Comparison of ENCODE assay signal across 8 cellular contexts in the genomic region with DNA sequence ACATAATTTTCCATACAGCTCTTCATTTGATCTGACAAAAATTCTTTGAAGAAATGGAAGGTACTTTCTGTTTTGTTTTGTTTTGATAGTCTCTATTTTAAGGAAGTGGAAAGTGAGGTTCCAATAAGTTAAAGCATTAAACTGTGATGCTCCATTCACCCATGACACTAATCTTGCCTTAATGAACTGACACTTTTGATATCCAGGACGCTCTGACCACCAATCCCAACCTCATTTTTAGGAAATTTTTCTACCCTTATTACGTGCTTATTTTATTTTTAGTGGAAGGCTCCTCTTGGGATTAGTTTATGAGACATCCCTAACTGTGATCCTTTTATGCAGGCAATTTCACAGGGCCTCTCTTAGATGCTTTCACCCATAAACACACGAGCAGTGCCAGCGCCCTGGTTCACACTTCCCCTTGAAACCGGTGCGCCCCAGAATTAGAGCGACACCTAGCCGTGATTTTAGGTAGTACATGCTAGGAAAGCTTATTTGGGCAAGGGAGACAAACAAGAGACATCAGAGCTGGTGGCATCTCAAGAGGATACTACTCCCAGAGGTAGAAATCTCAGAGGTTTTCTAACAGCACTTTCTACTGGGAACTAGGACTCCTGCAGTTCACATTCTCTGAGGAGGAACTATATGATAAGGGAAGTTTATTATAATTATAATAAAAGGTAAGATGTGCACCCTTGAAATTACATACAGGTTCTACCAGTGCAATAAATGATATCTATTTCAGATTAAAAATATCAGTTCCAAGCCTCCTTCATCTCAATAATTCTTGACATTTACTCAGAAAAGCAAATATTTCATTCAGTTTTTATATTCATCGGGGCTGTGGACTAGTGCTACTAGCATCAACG.
DNase-seq lines count a peak whose midpoint lies in the region; ATAC-seq and TF ChIP-seq lines count a peak whose summit lies in the region.

No MANE protein-coding gene starts in this region.

- ATAC-seq in GM21576 (IDR thresholded peaks at IDR 0.05; ENCODE audit: unreplicated experiment) = peak; percentile 65
- peak; percentile 96 for ATAC-seq in IMR-90 (ENCODE audit: low read depth)

- H2AFZ ChIP-seq in IMR-90 (replicated peaks; ENCODE audit: low read length, poor library complexity) (peak overlapping the region; percentile 40), OCI-LY1 (ENCODE audit: low read length) (no peak overlapping the region), fibroblast of lung (ENCODE audit: low read length) (peak overlapping the region; percentile 2)

- H3K27me3 ChIP-seq in IMR-90 (ENCODE audit: control insufficient read depth, insufficient read depth, low read length) = no peaks in the 10 kb centered on the region
- no peaks in the 10 kb centered on the region for H3K27me3 ChIP-seq in OCI-LY1 (ENCODE audit: insufficient read depth, low read length)
- no peaks in the 10 kb centered on the region for H3K27me3 ChIP-seq in fibroblast of lung (ENCODE audit: control insufficient read depth, insufficient read depth, low read length)

- no peak overlapping the region for H3K23ac ChIP-seq in IMR-90 (ENCODE audit: low read depth, low read length)

- no peak overlapping the region for H4K91ac ChIP-seq in IMR-90 (ENCODE audit: insufficient read depth, low read depth, low read length)

- no peak overlapping the region for H3K4ac ChIP-seq in IMR-90 (ENCODE audit: low read depth, low read length)

- peak overlapping the region; percentile 42 for H3K4me3 Mint-ChIP-seq in activated T-cell treated with anti-CD3 and anti-CD28 coated beads, Interleukin-2, amount 50 U/mL, for 24 hours
- no peak overlapping the region for H3K4me3 Mint-ChIP-seq in neural crest cell
- H3K4me3 Mint-ChIP-seq in stimulated activated naive CD8-positive, alpha-beta T cell treated with anti-CD3 and anti-CD28 coated beads, Interleukin-15, Interleukin-2, amounts not matched to agents 100 ng/mL and 50 ng/mL, for 24 hours = peak overlapping the region; percentile 49

- H2AK5ac ChIP-seq in IMR-90 (ENCODE audit: low read depth, low read length) = no peak overlapping the region

- H3K27me3 Mint-ChIP-seq in activated T-cell treated with anti-CD3 and anti-CD28 coated beads, Interleukin-2, amount 50 U/mL, for 24 hours = no peaks in the 10 kb centered on the region
- H3K27me3 Mint-ChIP-seq in neural crest cell (ENCODE audit: low read depth) = peaks cover 3% of the 10 kb centered on the region
- H3K27me3 Mint-ChIP-seq in stimulated activated naive CD8-positive, alpha-beta T cell treated with anti-CD3 and anti-CD28 coated beads, Interleukin-15, Interleukin-2, amounts not matched to agents 100 ng/mL and 50 ng/mL, for 24 hours = no peaks in the 10 kb centered on the region

- CTCF ChIA-PET in IMR-90 (lab: Yijun Ruan, JAX) = interaction anchor here (0.5 to 1.5 kb wide), 18 partner anchors 13 to 625 kb away, joined by 3 to 6 read pairs (median 3); no protein-coding TSS in a partner anchor

- peak overlapping the region; percentile 10; the same call in 1 of the 2 replicates for H3K4me2 ChIP-seq in IMR-90 (ENCODE audit: low read depth, low read length)
- peak overlapping the region; percentile 58 for H3K4me2 ChIP-seq in OCI-LY1 (ENCODE audit: low read length)
- H3K4me2 ChIP-seq in fibroblast of lung (ENCODE audit: extremely low read depth, insufficient read depth, low read length) = no peak overlapping the region

- H3K4me1 ChIP-seq in IMR-90 (ENCODE audit: control insufficient read depth, insufficient read depth, low read length) (no peaks in the 10 kb centered on the region), OCI-LY1 (ENCODE audit: insufficient read depth, low read length, severe bottlenecking) (peaks cover 76% of the 10 kb centered on the region), fibroblast of lung (ENCODE audit: control insufficient read depth, extremely low read depth, insufficient read depth, low read length) (no peaks in the 10 kb centered on the region)

- no peak overlapping the region for H4K8ac ChIP-seq in IMR-90 (ENCODE audit: low read depth in 2 of 2, low read length in 2 of 2)

- H3K14ac ChIP-seq in IMR-90 (replicated peaks; ENCODE audit: low read depth, low read length) = no peak overlapping the region

- dilution Hi-C loops in IMR-90 (cut with HindIII; ENCODE audit: low sequenced_read_pairs, unreplicated experiment) = no loop called here

- H2BK20ac ChIP-seq in IMR-90 (ENCODE audit: low read depth, low read length) = no peak overlapping the region

- no peak for TF ChIP-seq POLR2A in IMR-90 (IDR thresholded peaks at IDR 0.05; ENCODE audit: low read depth, low read length)

- no peak overlapping the region for H3K9ac ChIP-seq in IMR-90 (ENCODE audit: low read depth, low read length)
- H3K9ac ChIP-seq in OCI-LY1 (ENCODE audit: low read length) = peak overlapping the region; percentile 29; the same call in 1 of the 2 replicates
- no peak overlapping the region for H3K9ac ChIP-seq in fibroblast of lung (ENCODE audit: insufficient read depth, low read length)

- H4K20me1 ChIP-seq in IMR-90 (ENCODE audit: insufficient read depth, low read length) (no peaks in the 10 kb centered on the region), OCI-LY1 (ENCODE audit: insufficient read depth, low read length) (no peaks in the 10 kb centered on the region), fibroblast of lung (ENCODE audit: control insufficient read depth, extremely low read depth, insufficient read depth, low read length) (no peaks in the 10 kb centered on the region)

- TF ChIP-seq CTCF in IMR-90 (conservative IDR thresholded peaks at IDR 0.05; ENCODE audit: low read depth, low read length) (peak; percentile 79), OCI-LY1 (IDR thresholded peaks at IDR 0.05; ENCODE audit: low read length) (peak; percentile 99), fibroblast of lung (conservative IDR thresholded peaks at IDR 0.05 in 1 of 2, IDR thresholded peaks at IDR 0.05 in 1 of 2; ENCODE audit: low read depth in 1 of 2, low read length in 2 of 2) (peak; percentile 91 to 97), neural crest cell (conservative IDR thresholded peaks at IDR 0.05) (peak; percentile 88)

- no CpG with 5 or more reads among the region's 10 CpGs for WGBS in IMR-90 (ENCODE audit: extremely low coverage in 2 of 2, insufficient read length in 1 of 2), 2 experiments

- no peaks in the 10 kb centered on the region for H3K9me2 ChIP-seq in OCI-LY1 (ENCODE audit: low read depth, low read length)

- no peak overlapping the region for H3K27ac ChIP-seq in IMR-90 (ENCODE audit: insufficient read depth, low read length)
- peak overlapping the region; percentile 97 for H3K27ac ChIP-seq in OCI-LY1 (ENCODE audit: low read depth, low read length, poor library complexity, severe bottlenecking)
- H3K27ac ChIP-seq in fibroblast of lung (ENCODE audit: insufficient read depth, low read length) = no peak overlapping the region

- DNase-seq in DMS53 treated with DMSO at 0.1 percent for 48 hours (lab: John Stamatoyannopoulos, UW; ENCODE audit: unreplicated experiment) (peak; percentile 47), IMR-90 (peak; percentile 57), fibroblast of lung (ENCODE audit: low read depth in 2 of 2) (peak; percentile 54 to 78), neural crest cell (ENCODE audit: low read depth, low spot score) (peak; percentile 83)
- peak; percentile 69 for DNase-seq in activated T-cell treated with anti-CD3 and anti-CD28 coated beads, Interleukin-2, amount 50 U/mL, for 24 hours

- no peak overlapping the region for H2BK15ac ChIP-seq in IMR-90 (ENCODE audit: low read depth, low read length)

- H3K4me3 ChIP-seq in IMR-90 (ENCODE audit: insufficient read depth, low read depth, low read length) (no peak overlapping the region), OCI-LY1 (ENCODE audit: low read depth, low read length, poor library complexity, severe bottlenecking) (no peak overlapping the region), fibroblast of lung (replicated peaks in 1 of 4; ENCODE audit: control extremely low read depth in 1 of 4, insufficient read depth in 1 of 4, low read depth in 3 of 4, low read length in 4 of 4) (no peak overlapping the region)

- H3K9me3 ChIP-seq in IMR-90 (ENCODE audit: control insufficient read depth, insufficient read depth, low read length) (no peaks in the 10 kb centered on the region), OCI-LY1 (ENCODE audit: low read length) (no peaks in the 10 kb centered on the region), fibroblast of lung (ENCODE audit: control insufficient read depth, insufficient read depth, low read depth, low read length) (no peaks in the 10 kb centered on the region)

- POLR2A ChIA-PET in IMR-90 (lab: Charles Lee; ENCODE audit: unreplicated experiment) = no interaction called here

- no peaks in the 10 kb centered on the region for H3K79me2 ChIP-seq in OCI-LY1 (ENCODE audit: insufficient read depth, low read length)
- H3K79me2 ChIP-seq in fibroblast of lung (ENCODE audit: control insufficient read depth, insufficient read depth, low read length) = no peaks in the 10 kb centered on the region

- H2BK120ac ChIP-seq in IMR-90 (ENCODE audit: low read depth, low read length) = no peak overlapping the region

- H4K5ac ChIP-seq in IMR-90 (ENCODE audit: low read depth, low read length) = no peak overlapping the region

- no peaks in the 10 kb centered on the region for H3K9me1 ChIP-seq in IMR-90 (ENCODE audit: insufficient read depth, low read length)

- no TSS peak for BruUV-seq in IMR-90 (replicated peaks; lab: Mats Ljungman, UMichigan)

- no peak overlapping the region for H3K56ac ChIP-seq in IMR-90 (ENCODE audit: extremely low read depth, insufficient read depth, low read length)

- H3K18ac ChIP-seq in IMR-90 (ENCODE audit: low read depth, low read length) = no peak overlapping the region

- TF ChIP-seq RAD21 in IMR-90 (IDR thresholded peaks at IDR 0.05; ENCODE audit: low read length) = peak; percentile 80

- H3K9me3 Mint-ChIP-seq in activated T-cell treated with anti-CD3 and anti-CD28 coated beads, Interleukin-2, amount 50 U/mL, for 24 hours = no peaks in the 10 kb centered on the region
- no peaks in the 10 kb centered on the region for H3K9me3 Mint-ChIP-seq in neural crest cell
- no peaks in the 10 kb centered on the region for H3K9me3 Mint-ChIP-seq in stimulated activated naive CD8-positive, alpha-beta T cell treated with anti-CD3 and anti-CD28 coated beads, Interleukin-15, Interleukin-2, amounts not matched to agents 100 ng/mL and 50 ng/mL, for 24 hours

- no peaks in the 10 kb centered on the region for H3K36me3 Mint-ChIP-seq in activated T-cell treated with anti-CD3 and anti-CD28 coated beads, Interleukin-2, amount 50 U/mL, for 24 hours (ENCODE audit: low read depth)
- no peaks in the 10 kb centered on the region for H3K36me3 Mint-ChIP-seq in neural crest cell (ENCODE audit: low read depth)
- no peaks in the 10 kb centered on the region for H3K36me3 Mint-ChIP-seq in stimulated activated naive CD8-positive, alpha-beta T cell treated with anti-CD3 and anti-CD28 coated beads, Interleukin-15, Interleukin-2, amounts not matched to agents 100 ng/mL and 50 ng/mL, for 24 hours (ENCODE audit: low read depth)

- H3K4me1 Mint-ChIP-seq in activated T-cell treated with anti-CD3 and anti-CD28 coated beads, Interleukin-2, amount 50 U/mL, for 24 hours (ENCODE audit: low read depth) = peaks cover 13% of the 10 kb centered on the region
- H3K4me1 Mint-ChIP-seq in neural crest cell = peaks cover 4% of the 10 kb centered on the region
- peaks cover 29% of the 10 kb centered on the region for H3K4me1 Mint-ChIP-seq in stimulated activated naive CD8-positive, alpha-beta T cell treated with anti-CD3 and anti-CD28 coated beads, Interleukin-15, Interleukin-2, amounts not matched to agents 100 ng/mL and 50 ng/mL, for 24 hours (ENCODE audit: low read depth)

- intact Hi-C loops in IMR-90 (cut with micrococcal nuclease) = loop anchor here (1.0 to 5.0 kb wide), 2 partner anchors 555 to 602 kb away; partner anchors contain the start of gene CHST2

- no peak overlapping the region for H2AK9ac ChIP-seq in IMR-90 (replicated peaks; ENCODE audit: low read depth, low read length, poor library complexity)

- H3K79me1 ChIP-seq in IMR-90 (ENCODE audit: low read depth in 1 of 2, low read length in 2 of 2) = no peaks in the 10 kb centered on the region

- no peak overlapping the region for H2BK5ac ChIP-seq in IMR-90 (ENCODE audit: low read depth, low read length, poor library complexity, severe bottlenecking)

- in situ Hi-C loops in IMR-90 (cut with MboI; ENCODE audit: low sequenced_read_pairs) = no loop called here

- no peaks in the 10 kb centered on the region for H3F3A ChIP-seq in OCI-LY1 (ENCODE audit: insufficient read depth, low read length)

- peak overlapping the region; percentile 48 for H3K27ac Mint-ChIP-seq in activated T-cell treated with anti-CD3 and anti-CD28 coated beads, Interleukin-2, amount 50 U/mL, for 24 hours
- no peak overlapping the region for H3K27ac Mint-ChIP-seq in neural crest cell (ENCODE audit: unreplicated experiment)
- H3K27ac Mint-ChIP-seq in stimulated activated naive CD8-positive, alpha-beta T cell treated with anti-CD3 and anti-CD28 coated beads, Interleukin-15, Interleukin-2, amounts not matched to agents 100 ng/mL and 50 ng/mL, for 24 hours = peak overlapping the region; percentile 72

- no peaks in the 10 kb centered on the region for H3K36me3 ChIP-seq in IMR-90 (ENCODE audit: control insufficient read depth, insufficient read depth, low read length)
- no peaks in the 10 kb centered on the region for H3K36me3 ChIP-seq in OCI-LY1 (ENCODE audit: insufficient read depth, low read length)
- H3K36me3 ChIP-seq in fibroblast of lung (ENCODE audit: control insufficient read depth, insufficient read depth, low read length) = no peaks in the 10 kb centered on the region
